1 cellular context compared by ENCODE assay signal in the genomic region with DNA sequence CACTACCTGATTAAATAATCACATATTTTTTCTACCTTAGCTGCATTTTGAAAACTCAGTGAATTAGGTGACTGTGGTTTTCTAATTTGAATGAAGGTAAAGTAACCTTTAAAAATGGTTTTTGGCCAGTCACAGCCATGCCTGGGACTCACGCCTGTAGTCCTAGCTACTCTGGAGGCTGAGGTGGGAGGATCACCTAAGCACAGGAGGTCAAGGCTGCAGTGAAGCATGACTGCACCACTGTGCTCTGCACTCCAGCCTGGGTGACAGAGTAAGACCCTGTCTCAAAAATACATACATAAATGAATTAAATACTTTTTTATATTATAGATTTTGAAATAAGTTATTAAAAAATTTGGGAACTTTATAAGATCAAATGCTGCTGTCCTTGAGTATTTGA.
TF ChIP-seq lines count a peak whose summit lies in the region.

No MANE protein-coding gene starts in this region.

TF ChIP-seq in GM12878, 131 proteins besides CTCF, POLR2A, EP300 and RAD21:
- no peak for TF ChIP-seq SIX5 (IDR thresholded peaks at IDR 0.05; ENCODE audit: low read depth, low read length, severe bottlenecking)
- TF ChIP-seq PAX5 (IDR thresholded peaks at IDR 0.05; ENCODE audit: borderline replicate concordance, low read depth, low read length), result 0 out of 2 replicates have a peak, but pooled peaks have one; percentile 24
